Comparison of ENCODE assay signal across 9 cellular contexts in the genomic region with DNA sequence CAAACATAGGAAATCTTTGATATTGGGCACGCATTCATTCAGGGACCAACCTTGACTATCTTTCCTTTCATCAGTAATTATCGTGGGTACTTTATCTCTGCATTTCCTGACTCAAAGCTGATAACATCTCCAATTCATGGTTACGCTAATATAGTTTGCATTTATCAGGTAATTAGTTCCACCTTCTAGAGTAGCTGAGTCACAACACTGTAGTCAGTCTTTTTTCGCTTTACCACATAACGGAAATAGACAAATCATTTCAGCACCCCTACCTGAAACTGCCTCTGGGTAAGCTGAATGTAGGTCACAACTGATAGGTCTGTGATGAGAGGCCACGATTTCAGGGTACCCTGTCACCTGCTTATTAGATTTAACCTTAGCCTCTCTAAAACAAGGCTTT. TPM values are rescaled to one million over a fixed set of nuclear protein-coding genes. Genes with fewer than 3 reads are reported as not detected.
A peak's percentile ranks its signal among the peaks of the same experiment; 100 is the strongest.
DNase-seq lines count a peak whose midpoint lies in the region; ATAC-seq and TF ChIP-seq lines count a peak whose summit lies in the region.
"Had no signal": no experiment of that assay in that cellular context is flagged by ENCODE, and none has a peak within 500 bp of the region (broad histone marks: within the 10 kb centered on the region; RNA-seq: fewer than 3 reads in every experiment).

No MANE protein-coding gene starts in this region.

- WGBS in stomach, 5 donors = 58 to 70% (median 64%) methylated on average over 6 of the region's 6 CpGs

- no peak for TF ChIP-seq CTCF in stomach (IDR thresholded peaks at IDR 0.05)

- DNase-seq in ELR (ENCODE audit: low read depth) (peak; percentile 24), ureter (ENCODE audit: low spot score) (no peak), DMS 273 treated with DMSO at 0.1 percent for 48 hours (lab: John Stamatoyannopoulos, UW) (no peak), stomach (no peak), DMS153 treated with DMSO at 0.1 percent for 48 hours (lab: John Stamatoyannopoulos, UW; ENCODE audit: unreplicated experiment) (no peak)
- peak; percentile 17 for DNase-seq in activated T-helper 9 cell treated with anti-CD3 and anti-CD28 coated beads, Interleukin-2, amount 50 U/mL, for 16 hours (ENCODE audit: low read depth)

- ATAC-seq in GM19468 (IDR thresholded peaks at IDR 0.05; ENCODE audit: extremely low read depth, unreplicated experiment) (peak; percentile 68), HG03432 (IDR thresholded peaks at IDR 0.05; ENCODE audit: unreplicated experiment) (peak; percentile 98)

- no peak overlapping the region for H3K27ac ChIP-seq in stomach
- H3K27ac ChIP-seq: skin epidermis had no signal

- TF ChIP-seq EP300 in stomach (IDR thresholded peaks at IDR 0.05) = no peak

- H3K27me3 ChIP-seq in stomach = no peaks in the 10 kb centered on the region

- H3K4me1 ChIP-seq in stomach = peaks cover 0 to 9% (median 3%) of the 10 kb centered on the region in 4 donors

- no peaks in the 10 kb centered on the region for H3K9me3 ChIP-seq in stomach

- H3K4me3 ChIP-seq in stomach = no peak overlapping the region
- H3K4me3 ChIP-seq: skin epidermis had no signal

- H3K36me3 ChIP-seq in stomach = peaks cover 0 to 6% (median 0%) of the 10 kb centered on the region in 4 donors

- intact Hi-C loops in stomach (cut with DNase I; ENCODE audit: low total_unique reads) = no loop called here

- TF ChIP-seq POLR2A in stomach (IDR thresholded peaks at IDR 0.05) = no peak

RNA-seq across cellular contexts. Expression of gene IL22, which starts 36.7 kb away (rescaled TPM):
- total RNA-seq in ureter = not detected
- total RNA-seq in stomach = not detected
- polyA plus RNA-seq in stomach = under 1 TPM in 1 of 3 donors, not detected in 2; 0.15 TPM

RNA-seq across cellular contexts. Expression of gene MDM1, which starts 42.0 kb away (rescaled TPM):
- total RNA-seq in ureter (24.7 TPM), stomach (10 to 100 TPM in 4 of 5 donors, 1 to 10 TPM in 1; 5.8 to 41.4 (median 17.4) TPM)
- 1 to 10 TPM; 3.9 to 9.0 (median 7.2) TPM for polyA plus RNA-seq in stomach

Comparison
In these comparisons a context has a peak if more than half of its experiments do, and no peak if none do; other contexts are left out.
1. DNase-seq: peak in ELR (single experiment) and activated T-helper 9 cell treated with anti-CD3 and anti-CD28 coated beads, Interleukin-2, amount 50 U/mL, for 16 hours (single experiment); none in ureter (single experiment), DMS 273 treated with DMSO at 0.1 percent for 48 hours (single experiment), stomach (single experiment) and DMS153 treated with DMSO at 0.1 percent for 48 hours (single experiment).